22 cellular contexts compared by ENCODE assay signal in genomic region chr11:103608566-103608965, GRCh38.
DNase-seq lines count a peak whose midpoint lies in the region; ATAC-seq, FAIRE-seq and TF ChIP-seq lines count a peak whose summit lies in the region.
"Had no signal": no experiment of that assay in that cellular context is flagged by ENCODE, and none has a peak within 500 bp of the region (broad histone marks: within the 10 kb centered on the region; RNA-seq: fewer than 3 reads in every experiment).

No MANE protein-coding gene starts in this region.

- H2AFZ ChIP-seq in PC-9 = no peak overlapping the region
- H2AFZ ChIP-seq in endothelial cell of umbilical vein (ENCODE audit: low read depth, low read length) = peak overlapping the region; percentile 23

- dilution Hi-C loops in endothelial cell of umbilical vein (cut with MboI; ENCODE audit: extremely low pct_ligation_motif_present, low sequenced_read_pairs) = no loop called here

- no peak overlapping the region for H3K4me3 Mint-ChIP-seq in CD8-positive, alpha-beta memory T cell
- H3K4me3 Mint-ChIP-seq: immature natural killer cell; mesothelial cell of epicardium; stimulated activated naive CD8-positive, alpha-beta T cell treated with anti-CD3 and anti-CD28 coated beads, Interleukin-15, Interleukin-2, amounts not matched to agents 100 ng/mL and 50 ng/mL, for 24 hours had no signal

- H3K27me3 ChIP-seq in PC-9 (ENCODE audit: insufficient read depth, low read depth) (no peaks in the 10 kb centered on the region), endothelial cell of umbilical vein (ENCODE audit: control insufficient read depth in 2 of 2, insufficient read depth in 2 of 2, low read length in 2 of 2) (no peaks in the 10 kb centered on the region)
- no peaks in the 10 kb centered on the region for H3K27me3 ChIP-seq in CD8-positive, alpha-beta memory T cell (ENCODE audit: insufficient read depth, low read length, poor library complexity, severe bottlenecking)
- H3K27me3 ChIP-seq: vagina had no signal

- BruUV-seq in PC-9 (replicated peaks; lab: Mats Ljungman, UMichigan) = no TSS peak
- BruUV-seq in endothelial cell of umbilical vein (replicated peaks; lab: Mats Ljungman, UMichigan) = no TSS peak

- intact Hi-C loops in PC-9 (cut with micrococcal nuclease; ENCODE audit: unreplicated experiment) (loop anchor here (5.0 kb wide), 1 partner anchor 74 kb away; no protein-coding TSS in a partner anchor), endothelial cell of umbilical vein (cut with micrococcal nuclease) (loop anchor here (2.0 to 5.0 kb wide), 2 partner anchors 64 to 806 kb away; no protein-coding TSS in a partner anchor)

- DNase-seq in EH (ENCODE audit: low read depth) (peak; percentile 75), PC-9 (no peak), endothelial cell of umbilical vein (ENCODE audit: low read depth, low spot score) (no peak)
- no peak for DNase-seq in CD8-positive, alpha-beta memory T cell
- DNase-seq: activated T-cell treated with anti-CD3 and anti-CD28 coated beads, Interleukin-2, amount 50 U/mL, for 1 hour; AML-193; Calu3; caudate nucleus; GDM1; immature natural killer cell; NCI-H2081; NCI-H526; retina had no signal

- H3K9me3 ChIP-seq in PC-9 (ENCODE audit: insufficient read depth, low read depth) = peaks cover 41% of the 10 kb centered on the region
- H3K9me3 ChIP-seq in endothelial cell of umbilical vein (replicated peaks; ENCODE audit: control insufficient read depth, insufficient read depth, low read length) = no peaks in the 10 kb centered on the region
- H3K9me3 ChIP-seq in mesodermal cell (ENCODE audit: control insufficient read depth, low read length) = peaks cover 3% of the 10 kb centered on the region
- no peaks in the 10 kb centered on the region for H3K9me3 ChIP-seq in CD8-positive, alpha-beta memory T cell (ENCODE audit: low read length)
- H3K9me3 ChIP-seq: vagina had no signal

- no peak for FAIRE-seq in endothelial cell of umbilical vein (lab: Jason Lieb, UNC)
- FAIRE-seq: TTC549 had no signal

- H3K4me3 ChIP-seq in PC-9 (no peak overlapping the region), endothelial cell of umbilical vein (replicated peaks in 1 of 3; ENCODE audit: insufficient read depth in 1 of 3, low read depth in 1 of 3, low read length in 3 of 3) (no peak overlapping the region), mesodermal cell (ENCODE audit: extremely low read depth, insufficient read depth, low read length, poor library complexity, severe bottlenecking) (no peak overlapping the region)
- no peak overlapping the region for H3K4me3 ChIP-seq in CD8-positive, alpha-beta memory T cell (ENCODE audit: low read length)
- H3K4me3 ChIP-seq: vagina had no signal

- no peaks in the 10 kb centered on the region for H3K9me1 ChIP-seq in endothelial cell of umbilical vein (replicated peaks; ENCODE audit: control insufficient read depth, extremely low read depth, insufficient read depth, low read length)

- H3K4me1 ChIP-seq in PC-9 (replicated peaks; ENCODE audit: insufficient read depth) (peaks cover 13% of the 10 kb centered on the region), endothelial cell of umbilical vein (ENCODE audit: control insufficient read depth, extremely low read depth, insufficient read depth, low read length) (peaks cover 25% of the 10 kb centered on the region), mesodermal cell (ENCODE audit: control insufficient read depth, insufficient read depth, low read length, poor library complexity, severe bottlenecking) (peaks cover 18% of the 10 kb centered on the region)
- H3K4me1 ChIP-seq in CD8-positive, alpha-beta memory T cell (ENCODE audit: insufficient read depth, low read length) = no peaks in the 10 kb centered on the region

- CTCF ChIA-PET in PC-9 (lab: Charles Lee) (no interaction called here), endothelial cell of umbilical vein (lab: Charles Lee) (interaction anchor here (0.6 to 3.0 kb wide), 17 partner anchors 8 to 499 kb away, joined by 3 to 26 read pairs (median 5); partner anchors contain the start of gene DYNC2H1)
- CTCF ChIA-PET in CD8-positive, alpha-beta memory T cell (lab: Charles Lee) = no interaction called here

- no peaks in the 10 kb centered on the region for H3F3A ChIP-seq in PC-9 (ENCODE audit: insufficient read depth, low read depth)

- POLR2A ChIA-PET in PC-9 (lab: Charles Lee; ENCODE audit: unreplicated experiment) = no interaction called here
- POLR2A ChIA-PET in endothelial cell of umbilical vein (lab: Charles Lee) = interaction anchor here (0.7 to 1.0 kb wide), 2 partner anchors 12 to 23 kb away, joined by 3 to 5 read pairs; no protein-coding TSS in a partner anchor
- POLR2A ChIA-PET in CD8-positive, alpha-beta memory T cell (lab: Charles Lee) = no interaction called here

- 100% methylated on average over 1 to 3 of the region's 3 CpGs for WGBS in mesodermal cell (ENCODE audit: insufficient coverage in 2 of 2), 2 experiments

- no peaks in the 10 kb centered on the region for H3K36me3 Mint-ChIP-seq in CD8-positive, alpha-beta memory T cell
- H3K36me3 Mint-ChIP-seq: activated naive CD4-positive, alpha-beta T cell treated with anti-CD3 and anti-CD28 coated beads, Interleukin-2, amount 50 U/mL, for 72 hours; immature natural killer cell had no signal

- H3K9me3 Mint-ChIP-seq in CD8-positive, alpha-beta memory T cell = no peaks in the 10 kb centered on the region
- H3K9me3 Mint-ChIP-seq: activated naive CD4-positive, alpha-beta T cell treated with anti-CD3 and anti-CD28 coated beads, Interleukin-2, amount 50 U/mL, for 72 hours; stimulated activated naive CD8-positive, alpha-beta T cell treated with anti-CD3 and anti-CD28 coated beads, Interleukin-15, Interleukin-2, amounts not matched to agents 100 ng/mL and 50 ng/mL, for 24 hours had no signal

- H3K9ac ChIP-seq in endothelial cell of umbilical vein (replicated peaks; ENCODE audit: extremely low read depth, insufficient read depth, low read length) = peak overlapping the region; percentile 67

- no peak overlapping the region for H3K4me2 ChIP-seq in PC-9
- no peak overlapping the region for H3K4me2 ChIP-seq in endothelial cell of umbilical vein (ENCODE audit: insufficient read depth, low read length)

- ATAC-seq in HG03378 (IDR thresholded peaks at IDR 0.05; ENCODE audit: unreplicated experiment) (no peak), GM21447 (IDR thresholded peaks at IDR 0.05; ENCODE audit: unreplicated experiment) (no peak), GM19023 (IDR thresholded peaks at IDR 0.05; ENCODE audit: unreplicated experiment) (no peak)
- ATAC-seq: activated naive CD4-positive, alpha-beta T cell treated with anti-CD3 and anti-CD28 coated beads, Interleukin-2, amount 50 U/mL, for 72 hours had no signal

- no peak for TF ChIP-seq POLR2A in endothelial cell of umbilical vein (IDR thresholded peaks at IDR 0.05; ENCODE audit: low read depth, low read length)

- 0 out of 2 replicates have a peak overlapping the region, but pooled peaks have one; percentile 2 for H3K27ac ChIP-seq in PC-9
- H3K27ac ChIP-seq in endothelial cell of umbilical vein (ENCODE audit: insufficient read depth, low read depth, low read length) = peak overlapping the region; percentile 99
- H3K27ac ChIP-seq in mesodermal cell (ENCODE audit: low read depth, low read length, severe bottlenecking) = peak overlapping the region; percentile 83
- H3K27ac ChIP-seq in CD8-positive, alpha-beta memory T cell (ENCODE audit: low read depth, low read length) = no peak overlapping the region
- H3K27ac ChIP-seq: vagina had no signal

- no peaks in the 10 kb centered on the region for H3K4me1 Mint-ChIP-seq in CD8-positive, alpha-beta memory T cell
- H3K4me1 Mint-ChIP-seq: immature natural killer cell, mesothelial cell of epicardium had no signal

- H3K27me3 Mint-ChIP-seq in CD8-positive, alpha-beta memory T cell = peaks cover 5 to 17% of the 10 kb centered on the region in 2 donors

- no peaks in the 10 kb centered on the region for H3K79me2 ChIP-seq in PC-9 (ENCODE audit: low read depth)
- no peaks in the 10 kb centered on the region for H3K79me2 ChIP-seq in endothelial cell of umbilical vein (ENCODE audit: control insufficient read depth, insufficient read depth, low read length)

- TF ChIP-seq CTCF in PC-9 (conservative IDR thresholded peaks at IDR 0.05) (no peak), endothelial cell of umbilical vein (IDR thresholded peaks at IDR 0.05; ENCODE audit: extremely low read depth in 1 of 2, insufficient read depth in 1 of 2, low read depth in 1 of 2, low read length in 2 of 2) (no peak)

- H4K20me1 ChIP-seq in PC-9 (ENCODE audit: insufficient read depth) (no peaks in the 10 kb centered on the region), endothelial cell of umbilical vein (replicated peaks; ENCODE audit: control insufficient read depth, extremely low read depth, insufficient read depth, low read length) (no peaks in the 10 kb centered on the region)

- H3K9me2 ChIP-seq in PC-9 (ENCODE audit: insufficient read depth) = no peaks in the 10 kb centered on the region

- H3K27ac Mint-ChIP-seq in CD8-positive, alpha-beta memory T cell = no peak overlapping the region
- H3K27ac Mint-ChIP-seq: activated naive CD4-positive, alpha-beta T cell treated with anti-CD3 and anti-CD28 coated beads, Interleukin-2, amount 50 U/mL, for 72 hours; immature natural killer cell; mesothelial cell of epicardium; stimulated activated naive CD8-positive, alpha-beta T cell treated with anti-CD3 and anti-CD28 coated beads, Interleukin-15, Interleukin-2, amounts not matched to agents 100 ng/mL and 50 ng/mL, for 24 hours had no signal

- H3K36me3 ChIP-seq in PC-9 (ENCODE audit: low read depth) (no peaks in the 10 kb centered on the region; the same call in 1 of the 2 replicates), endothelial cell of umbilical vein (ENCODE audit: control insufficient read depth in 2 of 2, extremely low read depth in 1 of 2, insufficient read depth in 2 of 2, low read length in 2 of 2) (no peaks in the 10 kb centered on the region), mesodermal cell (ENCODE audit: control insufficient read depth, insufficient read depth, low read length) (no peaks in the 10 kb centered on the region)
- no peaks in the 10 kb centered on the region for H3K36me3 ChIP-seq in CD8-positive, alpha-beta memory T cell (ENCODE audit: insufficient read depth, low read length)
- H3K36me3 ChIP-seq: vagina had no signal

TF ChIP-seq in endothelial cell of umbilical vein, 7 proteins besides CTCF, POLR2A, EP300 and RAD21:
- peak; percentile 14 for TF ChIP-seq FOS (IDR thresholded peaks at IDR 0.05; ENCODE audit: borderline replicate concordance, insufficient read depth, low read length)
- TF ChIP-seq GATA2 (IDR thresholded peaks at IDR 0.05; ENCODE audit: insufficient read depth, insufficient read length, low read depth, low read length) = no peak
TF ChIP-seq in endothelial cell of umbilical vein: peak in this region for 1.
